ENCODE assay signal across 18 cellular contexts in genomic region chr3:13487403-13487802, GRCh38. TPM values are rescaled to one million over a fixed set of nuclear protein-coding genes. Genes with fewer than 3 reads are reported as not detected.
DNase-seq lines count a peak whose midpoint lies in the region; ATAC-seq and TF ChIP-seq lines count a peak whose summit lies in the region.
"Had no signal": no experiment of that assay in that cellular context is flagged by ENCODE, and none has a peak within 500 bp of the region (broad histone marks: within the 10 kb centered on the region; RNA-seq: fewer than 3 reads in every experiment).

No MANE protein-coding gene starts in this region.

- no peaks in the 10 kb centered on the region for H3K36me3 ChIP-seq in Panc1 (ENCODE audit: control insufficient read depth, insufficient read depth, low read length)
- no peaks in the 10 kb centered on the region for H3K36me3 ChIP-seq in naive thymus-derived CD4-positive, alpha-beta T cell (ENCODE audit: control insufficient read depth in 2 of 3, insufficient read depth in 3 of 3, low read length in 3 of 3)

- POLR2A ChIA-PET in Panc1 (lab: Charles Lee), result no interaction called here
- POLR2A ChIA-PET in naive thymus-derived CD4-positive, alpha-beta T cell (lab: Charles Lee), result no interaction called here

- no peaks in the 10 kb centered on the region for H3K4me1 ChIP-seq in Panc1 (ENCODE audit: control insufficient read depth, insufficient read depth, low read length)
- peaks cover 0 to 6% of the 10 kb centered on the region in 2 donors for H3K4me1 ChIP-seq in naive thymus-derived CD4-positive, alpha-beta T cell (ENCODE audit: control insufficient read depth in 2 of 2, insufficient read depth in 2 of 2, low read length in 2 of 2)

- no peaks in the 10 kb centered on the region for H3K9me3 Mint-ChIP-seq in chondrocyte (ENCODE audit: low read depth)
- H3K9me3 Mint-ChIP-seq in naive thymus-derived CD4-positive, alpha-beta T cell, result no peaks in the 10 kb centered on the region

- H3K4me1 Mint-ChIP-seq in chondrocyte (ENCODE audit: low read depth), result peaks cover 15% of the 10 kb centered on the region
- peaks cover 9 to 26% (median 11%) of the 10 kb centered on the region in 7 donors for H3K4me1 Mint-ChIP-seq in naive thymus-derived CD4-positive, alpha-beta T cell

- no peak overlapping the region for H3K4me3 Mint-ChIP-seq in chondrocyte (ENCODE audit: unreplicated experiment)
- no peak overlapping the region for H3K4me3 Mint-ChIP-seq in naive thymus-derived CD4-positive, alpha-beta T cell

- ATAC-seq in Panc1, result 0 out of 2 replicates have a peak, but pooled peaks have one; percentile 56
- peak; percentile 5 for ATAC-seq in naive thymus-derived CD4-positive, alpha-beta T cell
- ATAC-seq in GM18511 (IDR thresholded peaks at IDR 0.05; ENCODE audit: unreplicated experiment), result no peak
- ATAC-seq: K562 had no signal

- H3K27ac Mint-ChIP-seq in chondrocyte (ENCODE audit: unreplicated experiment), result no peak overlapping the region
- H3K27ac Mint-ChIP-seq in naive thymus-derived CD4-positive, alpha-beta T cell, result peak overlapping the region in 1 of 9 donors; percentile 69

- peaks cover 11% of the 10 kb centered on the region for H3K36me3 Mint-ChIP-seq in chondrocyte (ENCODE audit: low read depth)
- H3K36me3 Mint-ChIP-seq in naive thymus-derived CD4-positive, alpha-beta T cell, result peaks cover 0 to 20% (median 7%) of the 10 kb centered on the region in 5 donors

- in situ Hi-C loops in Panc1 (cut with HindIII; ENCODE audit: low pct_unique_long_range_greater_than_20kb, low sequenced_read_pairs), result no loop called here

- TF ChIP-seq CTCF in Panc1 (IDR thresholded peaks at IDR 0.05), result no peak
- no peak for TF ChIP-seq CTCF in chondrocyte (IDR thresholded peaks at IDR 0.05)

- DNase-seq in Panc1 (ENCODE audit: low read depth, low spot score) (no peak), chondrocyte (ENCODE audit: low spot score) (peak; percentile 59), superior temporal gyrus (ENCODE audit: extremely low spot score) (peak; percentile 9), SW480 (ENCODE audit: low spot score) (no peak), retina (no peak)
- DNase-seq in naive thymus-derived CD4-positive, alpha-beta T cell, result no peak
- DNase-seq: Calu3; DMS79; GM23248; HCEC 1CT; NCI-H1417; NCI-H1930; NCI-H2171; NCI-H446; NK-92 treated with Interleukin-12 subunit alpha and Interleukin-12 subunit beta, amount 100 ng/mL, for 24 hours; OCI-M1 had no signal

- intact Hi-C loops in Panc1 (cut with micrococcal nuclease; ENCODE audit: unreplicated experiment), result no loop called here
- intact Hi-C loops in naive thymus-derived CD4-positive, alpha-beta T cell (cut with micrococcal nuclease), result no loop called here

- H3K27me3 Mint-ChIP-seq in chondrocyte (ENCODE audit: low read depth), result no peaks in the 10 kb centered on the region
- no peaks in the 10 kb centered on the region for H3K27me3 Mint-ChIP-seq in naive thymus-derived CD4-positive, alpha-beta T cell

- BruUV-seq in Panc1 (replicated peaks; lab: Mats Ljungman, UMichigan), result no TSS peak

- no peaks in the 10 kb centered on the region for H3K9me3 ChIP-seq in Panc1 (ENCODE audit: control insufficient read depth, insufficient read depth, low read depth, low read length)
- no peaks in the 10 kb centered on the region for H3K9me3 ChIP-seq in naive thymus-derived CD4-positive, alpha-beta T cell (ENCODE audit: control insufficient read depth in 2 of 3, low read length in 3 of 3)

- H3K27me3 ChIP-seq in Panc1 (ENCODE audit: control insufficient read depth, insufficient read depth, low read length), result no peaks in the 10 kb centered on the region
- H3K27me3 ChIP-seq in naive thymus-derived CD4-positive, alpha-beta T cell (ENCODE audit: control insufficient read depth in 2 of 2, insufficient read depth in 2 of 2, low read length in 2 of 2), result no peaks in the 10 kb centered on the region

- CTCF ChIA-PET in Panc1 (lab: Charles Lee), result no interaction called here
- CTCF ChIA-PET in naive thymus-derived CD4-positive, alpha-beta T cell (lab: Charles Lee), result interaction anchor here (0.6 to 1.4 kb wide), 3 partner anchors 9 to 227 kb away, joined by 3 to 6 read pairs (median 3); no protein-coding TSS in a partner anchor

- H3K4me3 ChIP-seq in Panc1 (ENCODE audit: low read depth in 2 of 2, low read length in 2 of 2), result no peak overlapping the region
- H3K4me3 ChIP-seq in naive thymus-derived CD4-positive, alpha-beta T cell (ENCODE audit: low read length), result no peak overlapping the region
- H3K4me3 ChIP-seq: GM23248, K562 had no signal

- H3K27ac ChIP-seq in Panc1 (ENCODE audit: low read length), result no peak overlapping the region
- H3K27ac ChIP-seq in naive thymus-derived CD4-positive, alpha-beta T cell (ENCODE audit: low read depth, low read length), result no peak overlapping the region
- H3K27ac ChIP-seq: GM23248 had no signal

RNA-seq across cellular contexts. Expression of gene HDAC11, which starts 7.3 kb away (rescaled TPM):
- total RNA-seq in Panc1 (2021; ENCODE audit: unreplicated experiment) (10.6 TPM), chondrocyte (10.7 to 16.5 TPM (median 15.2 TPM) in 3 replicates)
- polyA plus RNA-seq in Panc1 (2012; ENCODE audit: insufficient read length), result 21.6 TPM
- 1 to 10 TPM; 1.2 to 8.0 (median 7.3) TPM for total RNA-seq in naive thymus-derived CD4-positive, alpha-beta T cell
- 1 to 10 TPM; 4.5 to 6.3 TPM for polyA plus RNA-seq in naive thymus-derived CD4-positive, alpha-beta T cell

Comparison
In these comparisons a context has a peak if more than half of its experiments do, and no peak if none do; other contexts are left out.
1. DNase-seq: peak in chondrocyte (single experiment) and superior temporal gyrus (single experiment); none in Panc1 (single experiment), naive thymus-derived CD4-positive, alpha-beta T cell (0 of 9), SW480 (single experiment) and retina (single experiment).